Comparison of ENCODE assay signal across 8 cellular contexts in the genomic region with DNA sequence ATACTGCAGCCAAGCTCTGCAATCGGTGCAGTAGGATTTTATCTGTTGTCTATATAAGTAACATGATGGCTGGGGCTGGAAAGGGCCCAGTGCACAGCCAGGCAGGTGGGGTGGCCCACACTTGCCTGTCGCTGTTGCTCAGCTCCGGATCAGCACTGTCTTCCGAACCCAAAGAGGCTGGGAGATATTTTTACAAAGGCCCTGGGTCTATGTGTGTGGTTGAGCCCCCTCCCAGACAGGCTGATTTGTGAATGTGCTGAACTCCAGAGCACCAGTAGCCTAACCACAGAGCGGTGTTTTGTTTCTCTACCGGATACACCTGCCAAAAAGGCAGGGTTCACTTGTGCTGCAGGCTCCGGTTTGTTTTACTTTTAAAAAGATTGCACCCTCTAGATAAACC. TPM values are rescaled to one million over a fixed set of nuclear protein-coding genes. Genes with fewer than 3 reads are reported as not detected.
DNase-seq lines count a peak whose midpoint lies in the region; ATAC-seq lines count a peak whose summit lies in the region.

No MANE protein-coding gene starts in this region.

- no peaks in the 10 kb centered on the region for H3K36me3 ChIP-seq in BLaER1

- no peaks in the 10 kb centered on the region for H3K27me3 Mint-ChIP-seq in activated T-helper 2 cell treated with anti-CD3 and anti-CD28 coated beads, Interferon-gamma antibody, Interleukin-2, Interleukin-4, amounts not matched to agents 10 μg/mL and 5 μg/mL and 100 μg/mL, durations not matched to agents 14 hours and 24 hours and 36 hours (ENCODE audit: low read depth)

- H3K9ac ChIP-seq in BLaER1 = peak overlapping the region; percentile 84

- H3K4me1 Mint-ChIP-seq in activated T-helper 2 cell treated with anti-CD3 and anti-CD28 coated beads, Interferon-gamma antibody, Interleukin-2, Interleukin-4, amounts not matched to agents 10 μg/mL and 5 μg/mL and 100 μg/mL, durations not matched to agents 14 hours and 24 hours and 36 hours (ENCODE audit: low read depth) = peaks cover 70% of the 10 kb centered on the region

- H3K4me3 Mint-ChIP-seq in activated T-helper 2 cell treated with anti-CD3 and anti-CD28 coated beads, Interferon-gamma antibody, Interleukin-2, Interleukin-4, amounts not matched to agents 10 μg/mL and 5 μg/mL and 100 μg/mL, durations not matched to agents 14 hours and 24 hours and 36 hours (ENCODE audit: low read depth) = peak overlapping the region; percentile 58

- peaks cover 12% of the 10 kb centered on the region for H3K9me3 Mint-ChIP-seq in activated T-helper 2 cell treated with anti-CD3 and anti-CD28 coated beads, Interferon-gamma antibody, Interleukin-2, Interleukin-4, amounts not matched to agents 10 μg/mL and 5 μg/mL and 100 μg/mL, durations not matched to agents 14 hours and 24 hours and 36 hours

- H3K27ac Mint-ChIP-seq in activated T-helper 2 cell treated with anti-CD3 and anti-CD28 coated beads, Interferon-gamma antibody, Interleukin-2, Interleukin-4, amounts not matched to agents 10 μg/mL and 5 μg/mL and 100 μg/mL, durations not matched to agents 14 hours and 24 hours and 36 hours = peak overlapping the region; percentile 93

- H3K9me3 ChIP-seq in BLaER1 = peaks cover 23% of the 10 kb centered on the region

- intact Hi-C loops in activated T-helper 2 cell treated with anti-CD3 and anti-CD28 coated beads, Interferon-gamma antibody, Interleukin-2, Interleukin-4, amounts not matched to agents 10 μg/mL and 5 μg/mL and 100 μg/mL, durations not matched to agents 14 hours and 24 hours and 36 hours (cut with micrococcal nuclease) = loop anchor here (2.0 kb wide), 1 partner anchor 17 kb away; no protein-coding TSS in a partner anchor
- intact Hi-C loops in posterior vena cava (cut with DNase I) = no loop called here

- peaks cover 12% of the 10 kb centered on the region for H3K36me3 Mint-ChIP-seq in activated T-helper 2 cell treated with anti-CD3 and anti-CD28 coated beads, Interferon-gamma antibody, Interleukin-2, Interleukin-4, amounts not matched to agents 10 μg/mL and 5 μg/mL and 100 μg/mL, durations not matched to agents 14 hours and 24 hours and 36 hours (ENCODE audit: low read depth)

- DNase-seq in activated T-helper 2 cell treated with anti-CD3 and anti-CD28 coated beads, Interferon-gamma antibody, Interleukin-2, Interleukin-4, amounts not matched to agents 10 μg/mL and 5 μg/mL and 100 μg/mL, durations not matched to agents 14 hours and 24 hours and 36 hours (ENCODE audit: low spot score) = peak; percentile 70
- DNase-seq in NCI-H1436 (lab: John Stamatoyannopoulos, UW) = no peak
- no peak for DNase-seq in posterior vena cava (ENCODE audit: low spot score)
- no peak for DNase-seq in DMS 273 treated with DMSO at 0.1 percent for 48 hours (lab: John Stamatoyannopoulos, UW)
- DNase-seq in DMS79 (lab: John Stamatoyannopoulos, UW) = no peak

- peak overlapping the region; percentile 47; the same call in 1 of the 2 replicates for H3K4me3 ChIP-seq in BLaER1

- no peaks in the 10 kb centered on the region for H4K20me1 ChIP-seq in BLaER1

- H3K4me2 ChIP-seq in BLaER1 = peak overlapping the region; percentile 79

- ATAC-seq in GM19463 (IDR thresholded peaks at IDR 0.05; ENCODE audit: unreplicated experiment) = peak; percentile 67
- ATAC-seq in HG03469 (IDR thresholded peaks at IDR 0.05; ENCODE audit: unreplicated experiment) = peak; percentile 33

- no peaks in the 10 kb centered on the region for H3K27me3 ChIP-seq in BLaER1

- peak overlapping the region; percentile 95 for H3K27ac ChIP-seq in BLaER1

- H3K4me1 ChIP-seq in BLaER1 = peaks cover 88% of the 10 kb centered on the region

RNA-seq across cellular contexts. Expression of a gene that starts 33.5 kb away (rescaled TPM):
- total RNA-seq in activated T-helper 2 cell treated with anti-CD3 and anti-CD28 coated beads, Interferon-gamma antibody, Interleukin-2, Interleukin-4, amounts not matched to agents 10 μg/mL and 5 μg/mL and 100 μg/mL, durations not matched to agents 14 hours and 24 hours and 36 hours = not detected in 2 replicates
- total RNA-seq in posterior vena cava = not detected
